14 cellular contexts compared by ENCODE assay signal in the genomic region with DNA sequence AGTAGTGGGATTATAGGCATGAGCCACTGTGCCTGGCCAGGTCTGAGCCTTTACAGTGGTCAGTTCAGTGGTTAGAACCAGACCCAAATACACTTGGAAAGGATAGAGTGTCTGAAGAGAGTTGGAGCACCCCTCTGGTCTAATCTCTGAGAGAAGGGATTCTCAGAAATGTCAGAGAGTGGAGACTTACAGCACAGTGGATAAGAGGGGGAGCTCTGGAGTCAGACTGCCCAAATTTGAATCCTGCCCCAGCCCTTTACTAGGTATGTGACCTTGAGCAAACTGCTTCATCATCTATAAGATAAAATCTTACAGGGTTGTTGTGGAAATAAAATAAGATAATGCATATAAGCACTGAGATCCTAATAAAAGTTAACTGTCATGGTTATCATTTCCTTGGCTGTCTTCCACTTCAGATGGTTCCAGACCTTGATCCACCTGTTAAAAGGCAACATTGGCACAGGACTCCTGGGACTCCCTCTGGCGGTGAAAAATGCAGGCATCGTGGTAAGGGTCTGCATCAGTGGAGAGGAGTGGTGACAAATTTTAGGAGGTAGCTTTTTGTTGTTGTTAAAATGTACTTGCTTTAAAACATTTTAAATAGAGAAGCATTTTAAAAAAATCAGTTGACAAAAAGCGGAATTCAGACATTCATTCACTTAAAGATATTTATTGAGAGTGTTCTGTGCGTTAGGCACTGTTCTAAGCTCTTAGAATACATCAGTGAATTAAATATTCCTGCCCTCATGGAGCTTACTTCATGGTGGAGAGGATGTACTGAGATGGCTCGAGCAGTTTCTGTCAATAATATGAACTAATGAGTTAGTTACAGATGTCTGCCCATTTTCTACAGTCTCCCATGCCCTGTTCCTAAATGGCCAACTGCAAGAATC. TPM values are rescaled to one million over a fixed set of nuclear protein-coding genes. Genes with fewer than 3 reads are reported as not detected.
DNase-seq lines count a peak whose midpoint lies in the region; ATAC-seq and TF ChIP-seq lines count a peak whose summit lies in the region.
"Had no signal": no experiment of that assay in that cellular context is flagged by ENCODE, and none has a peak within 500 bp of the region (broad histone marks: within the 10 kb centered on the region; RNA-seq: fewer than 3 reads in every experiment).

No MANE protein-coding gene starts in this region.

- H3K4me1 Mint-ChIP-seq in endothelial cell (ENCODE audit: unreplicated experiment), result peaks cover 12% of the 10 kb centered on the region
- H3K4me1 Mint-ChIP-seq: activated B cell treated with CpG ODN at 0.5 μM for 24 hours had no signal

- no peaks in the 10 kb centered on the region for H3K27me3 ChIP-seq in DOHH2 (ENCODE audit: control insufficient read depth, low read length)
- no peaks in the 10 kb centered on the region for H3K27me3 ChIP-seq in Loucy (ENCODE audit: insufficient read depth, low read length, poor library complexity, severe bottlenecking)
- H3K27me3 ChIP-seq in neural cell (ENCODE audit: insufficient read depth, low read depth, low read length), result no peaks in the 10 kb centered on the region
- H3K27me3 ChIP-seq: thyroid gland had no signal

- no peaks in the 10 kb centered on the region for H3K36me3 Mint-ChIP-seq in endothelial cell (ENCODE audit: low read depth, unreplicated experiment)

- H2AFZ ChIP-seq in Loucy (ENCODE audit: low read length) (no peak overlapping the region), neural cell (ENCODE audit: low read depth, low read length) (no peak overlapping the region)
- H2AFZ ChIP-seq: PC-9 had no signal

- H3F3A ChIP-seq in DOHH2 (ENCODE audit: control insufficient read depth, insufficient read depth) (no peaks in the 10 kb centered on the region), Loucy (ENCODE audit: low read depth) (no peaks in the 10 kb centered on the region), neural cell (ENCODE audit: insufficient read depth, low read length, poor library complexity, severe bottlenecking) (no peaks in the 10 kb centered on the region)

- H3K27ac Mint-ChIP-seq in endothelial cell (ENCODE audit: unreplicated experiment), result no peak overlapping the region
- H3K27ac Mint-ChIP-seq: activated B cell treated with CpG ODN at 0.5 μM for 24 hours had no signal

- peak; percentile 59 for DNase-seq in endothelial cell (ENCODE audit: low spot score)
- no peak for DNase-seq in activated CD4-positive, alpha-beta T cell treated with anti-CD3 and anti-CD28 coated beads, Interleukin-2, amount 50 U/mL, for 4 hours
- DNase-seq: activated B cell treated with CpG ODN at 0.5 μM for 24 hours, islet precursor cell, NCI-H1417 treated with DMSO at 0.1 percent for 48 hours, PC-9, thyroid gland had no signal

- no peak overlapping the region for H3K4me3 Mint-ChIP-seq in endothelial cell (ENCODE audit: unreplicated experiment)
- H3K4me3 Mint-ChIP-seq: activated B cell treated with CpG ODN at 0.5 μM for 24 hours had no signal

- H3K27ac ChIP-seq in DOHH2 (ENCODE audit: low read depth, low read length) (no peak overlapping the region), neural cell (ENCODE audit: low read length) (no peak overlapping the region)
- H3K27ac ChIP-seq: HL-60, PC-9, thyroid gland had no signal

- H3K9me2 ChIP-seq in DOHH2 (replicated peaks; ENCODE audit: control insufficient read depth, low read length) (no peaks in the 10 kb centered on the region), Loucy (replicated peaks; ENCODE audit: low read depth, low read length) (no peaks in the 10 kb centered on the region), neural cell (ENCODE audit: insufficient read depth, low read length) (no peaks in the 10 kb centered on the region)

- TF ChIP-seq EP300 in neural cell (conservative IDR thresholded peaks at IDR 0.05; ENCODE audit: poor library complexity, severe bottlenecking), result no peak

- no peaks in the 10 kb centered on the region for H3K4me1 ChIP-seq in DOHH2 (ENCODE audit: control insufficient read depth, low read length)
- H3K4me1 ChIP-seq in Loucy (ENCODE audit: insufficient read depth, low read length, poor library complexity, severe bottlenecking), result no peaks in the 10 kb centered on the region
- H3K4me1 ChIP-seq: thyroid gland had no signal

- H3K79me2 ChIP-seq in DOHH2 (ENCODE audit: control insufficient read depth, low read length), result no peaks in the 10 kb centered on the region
- H3K79me2 ChIP-seq in Loucy (ENCODE audit: insufficient read depth, low read length), result no peaks in the 10 kb centered on the region
- no peaks in the 10 kb centered on the region for H3K79me2 ChIP-seq in neural cell (replicated peaks; ENCODE audit: insufficient read depth, low read length)

- no peak overlapping the region for H3K4me3 ChIP-seq in DOHH2 (ENCODE audit: low read length)
- H3K4me3 ChIP-seq in Loucy (ENCODE audit: low read length, poor library complexity, severe bottlenecking), result no peak overlapping the region
- H3K4me3 ChIP-seq in neural cell (ENCODE audit: low read length), result no peak overlapping the region
- H3K4me3 ChIP-seq: PC-9, thyroid gland had no signal

- H3K9me3 Mint-ChIP-seq in endothelial cell (ENCODE audit: unreplicated experiment), result no peaks in the 10 kb centered on the region
- H3K9me3 Mint-ChIP-seq: activated B cell treated with CpG ODN at 0.5 μM for 24 hours had no signal

- H3K4me2 ChIP-seq in DOHH2 (ENCODE audit: low read length) (no peak overlapping the region), Loucy (ENCODE audit: low read depth, low read length, poor library complexity, severe bottlenecking) (no peak overlapping the region), neural cell (ENCODE audit: low read length) (no peak overlapping the region)
- H3K4me2 ChIP-seq: PC-9 had no signal

- H4K20me1 ChIP-seq in DOHH2 (ENCODE audit: control insufficient read depth, insufficient read depth, low read depth, low read length), result no peaks in the 10 kb centered on the region
- no peaks in the 10 kb centered on the region for H4K20me1 ChIP-seq in Loucy (ENCODE audit: insufficient read depth, low read length, poor library complexity, severe bottlenecking)
- H4K20me1 ChIP-seq in neural cell (ENCODE audit: insufficient read depth), result no peaks in the 10 kb centered on the region

- no peak for TF ChIP-seq RAD21 in neural cell (conservative IDR thresholded peaks at IDR 0.05)

- ATAC-seq in HG03108 (IDR thresholded peaks at IDR 0.05; ENCODE audit: unreplicated experiment) (no peak), HG03097 (IDR thresholded peaks at IDR 0.05; ENCODE audit: low FRiP score, unreplicated experiment) (no peak), HG02973 (IDR thresholded peaks at IDR 0.05; ENCODE audit: unreplicated experiment) (no peak)

- TF ChIP-seq CTCF in DOHH2 (IDR thresholded peaks at IDR 0.05; ENCODE audit: low read depth, low read length, poor library complexity, severe bottlenecking), result peak; percentile 47
- TF ChIP-seq CTCF in Loucy (conservative IDR thresholded peaks at IDR 0.05; ENCODE audit: low read length), result peak; percentile 37
- TF ChIP-seq CTCF in endothelial cell (IDR thresholded peaks at IDR 0.05; ENCODE audit: unreplicated experiment), result peak; percentile 69
- peak; percentile 31 for TF ChIP-seq CTCF in neural cell (IDR thresholded peaks at IDR 0.05; ENCODE audit: poor library complexity, severe bottlenecking)

- no peaks in the 10 kb centered on the region for H3K27me3 Mint-ChIP-seq in endothelial cell (ENCODE audit: unreplicated experiment)
- H3K27me3 Mint-ChIP-seq: activated B cell treated with CpG ODN at 0.5 μM for 24 hours had no signal

- H3K9me3 ChIP-seq in DOHH2 (ENCODE audit: control insufficient read depth, insufficient read depth, low read length) (no peaks in the 10 kb centered on the region), Loucy (ENCODE audit: insufficient read depth, low read depth, low read length) (no peaks in the 10 kb centered on the region), neural cell (ENCODE audit: low read length) (no peaks in the 10 kb centered on the region)
- H3K9me3 ChIP-seq: thyroid gland had no signal

- H3K9ac ChIP-seq in Loucy (ENCODE audit: low read depth, low read length, poor library complexity, severe bottlenecking), result no peak overlapping the region
- no peak overlapping the region for H3K9ac ChIP-seq in neural cell (ENCODE audit: low read length)

- H3K36me3 ChIP-seq in DOHH2 (ENCODE audit: control insufficient read depth, low read length), result peaks cover 4% of the 10 kb centered on the region; the same call in 1 of the 2 replicates
- no peaks in the 10 kb centered on the region for H3K36me3 ChIP-seq in Loucy (ENCODE audit: insufficient read depth, low read length)
- H3K36me3 ChIP-seq in neural cell (ENCODE audit: insufficient read depth, low read length), result no peaks in the 10 kb centered on the region

TF ChIP-seq in neural cell, 6 proteins besides CTCF, POLR2A, EP300 and RAD21 (continues in another document):
- TF ChIP-seq EZH2 (IDR thresholded peaks at IDR 0.05; ENCODE audit: borderline replicate concordance, insufficient read depth, low read length, poor library complexity, severe bottlenecking) (no peak), POLR2AphosphoS5 (IDR thresholded peaks at IDR 0.05) (no peak), SMC3 (conservative IDR thresholded peaks at IDR 0.05; ENCODE audit: poor library complexity) (no peak), TAF1 (IDR thresholded peaks at IDR 0.05; ENCODE audit: low read depth) (no peak)
- TF ChIP-seq, protein P1, sequence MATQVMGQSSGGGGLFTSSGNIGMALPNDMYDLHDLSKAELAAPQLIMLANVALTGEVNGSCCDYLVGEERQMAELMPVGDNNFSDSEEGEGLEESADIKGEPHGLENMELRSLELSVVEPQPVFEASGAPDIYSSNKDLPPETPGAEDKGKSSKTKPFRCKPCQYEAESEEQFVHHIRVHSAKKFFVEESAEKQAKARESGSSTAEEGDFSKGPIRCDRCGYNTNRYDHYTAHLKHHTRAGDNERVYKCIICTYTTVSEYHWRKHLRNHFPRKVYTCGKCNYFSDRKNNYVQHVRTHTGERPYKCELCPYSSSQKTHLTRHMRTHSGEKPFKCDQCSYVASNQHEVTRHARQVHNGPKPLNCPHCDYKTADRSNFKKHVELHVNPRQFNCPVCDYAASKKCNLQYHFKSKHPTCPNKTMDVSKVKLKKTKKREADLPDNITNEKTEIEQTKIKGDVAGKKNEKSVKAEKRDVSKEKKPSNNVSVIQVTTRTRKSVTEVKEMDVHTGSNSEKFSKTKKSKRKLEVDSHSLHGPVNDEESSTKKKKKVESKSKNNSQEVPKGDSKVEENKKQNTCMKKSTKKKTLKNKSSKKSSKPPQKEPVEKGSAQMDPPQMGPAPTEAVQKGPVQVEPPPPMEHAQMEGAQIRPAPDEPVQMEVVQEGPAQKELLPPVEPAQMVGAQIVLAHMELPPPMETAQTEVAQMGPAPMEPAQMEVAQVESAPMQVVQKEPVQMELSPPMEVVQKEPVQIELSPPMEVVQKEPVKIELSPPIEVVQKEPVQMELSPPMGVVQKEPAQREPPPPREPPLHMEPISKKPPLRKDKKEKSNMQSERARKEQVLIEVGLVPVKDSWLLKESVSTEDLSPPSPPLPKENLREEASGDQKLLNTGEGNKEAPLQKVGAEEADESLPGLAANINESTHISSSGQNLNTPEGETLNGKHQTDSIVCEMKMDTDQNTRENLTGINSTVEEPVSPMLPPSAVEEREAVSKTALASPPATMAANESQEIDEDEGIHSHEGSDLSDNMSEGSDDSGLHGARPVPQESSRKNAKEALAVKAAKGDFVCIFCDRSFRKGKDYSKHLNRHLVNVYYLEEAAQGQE (IDR thresholded peaks at IDR 0.05; ENCODE audit: borderline replicate concordance), result no peak

RNA-seq across cellular contexts. Expression of a gene that starts 16.0 kb away (rescaled TPM):
- 4.8 TPM for total RNA-seq in endothelial cell (ENCODE audit: unreplicated experiment)
- 5.0 and 5.3 TPM in 2 replicates for polyA plus RNA-seq in neural cell
- polyA minus RNA-seq in neural cell, result 17.0 TPM in 2 replicates
